Comparison of ENCODE assay signal across 8 cellular contexts in the genomic region with DNA sequence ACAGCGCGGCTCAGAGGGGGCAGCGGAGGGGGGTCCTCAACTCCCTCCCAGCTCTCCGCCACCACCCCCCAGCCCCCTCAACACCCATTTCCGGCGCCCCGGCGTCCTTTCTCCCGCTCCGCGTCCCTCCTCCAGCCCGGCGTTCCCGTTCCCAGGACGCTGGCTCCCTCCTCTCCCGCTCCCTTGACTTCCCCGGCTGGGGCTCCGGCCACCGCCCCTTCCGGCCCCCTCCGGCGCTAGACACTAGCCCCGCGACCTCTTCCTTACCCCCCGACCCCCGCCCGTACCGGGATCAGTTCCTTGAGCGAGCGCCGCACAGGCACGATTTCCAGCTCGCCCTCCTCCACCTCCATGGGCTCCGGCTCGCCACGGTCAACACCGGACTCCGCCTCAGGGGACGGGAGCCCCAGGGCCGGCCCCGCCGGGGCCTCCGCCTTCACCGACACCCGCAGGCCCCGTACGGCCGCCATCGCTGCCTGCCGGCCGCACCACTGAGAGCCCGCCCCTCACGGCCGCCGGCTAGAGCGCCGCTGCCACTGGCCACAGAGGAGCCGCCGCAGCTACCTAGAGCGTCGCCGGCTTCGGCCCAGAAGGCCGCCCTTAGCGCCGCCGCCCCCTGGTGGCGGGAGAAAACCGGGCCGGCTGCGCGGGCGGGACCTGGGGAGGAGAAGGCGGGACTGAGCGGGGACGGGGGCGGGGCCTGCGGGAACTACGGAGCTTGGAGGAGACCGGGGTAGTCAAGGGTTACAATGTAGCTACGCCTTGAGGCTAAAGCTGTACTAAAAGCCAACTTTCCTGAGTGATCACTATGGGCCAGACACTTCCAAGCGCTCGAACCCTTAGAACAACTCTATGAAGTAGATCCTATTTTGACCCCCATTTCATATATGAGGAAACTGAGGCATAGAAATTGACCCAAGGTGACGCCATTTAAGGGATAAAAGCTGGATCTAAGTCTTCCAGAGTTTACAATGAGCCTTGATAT. TPM values are rescaled to one million over a fixed set of nuclear protein-coding genes. Genes with fewer than 3 reads are reported as not detected.
DNase-seq lines count a peak whose midpoint lies in the region; ATAC-seq, FAIRE-seq and TF ChIP-seq lines count a peak whose summit lies in the region.

Gene NCBP3 (minus strand): TSS at position 493 of the 985 bp plus-strand sequence. CDS start 23 bp downstream, at position 470.

- peaks cover 10 to 35% (median 26%) of the 10 kb centered on the region in 4 donors for H3K4me1 Mint-ChIP-seq in CD4-positive, CD25-positive, alpha-beta regulatory T cell
- H3K4me1 Mint-ChIP-seq in dendritic cell treated with granulocyte-macrophage colony-stimulating factor and Interleukin-4, amounts not matched to agents 40 ng/mL and 50 ng/mL, for 4 days (ENCODE audit: low read depth) = peaks cover 35% of the 10 kb centered on the region

- peak; percentile 73 for TF ChIP-seq RAD21 in HepG2 (CRISPR knock-in tag; IDR thresholded peaks at IDR 0.05)

- no peak for FAIRE-seq in HepG2 (lab: Jason Lieb, UNC)

- 1% methylated on average over 50 of the region's 84 CpGs for WGBS in HepG2 (ENCODE audit: low lambda C conversion rate)

- peak; percentile 98 for ATAC-seq in CD4-positive, CD25-positive, alpha-beta regulatory T cell (ENCODE audit: low read depth in 2 of 2)
- ATAC-seq in GM19351 (IDR thresholded peaks at IDR 0.05; ENCODE audit: unreplicated experiment) (peak; percentile 90), HG03520 (IDR thresholded peaks at IDR 0.05; ENCODE audit: unreplicated experiment) (peak; percentile 94), HepG2 (peak; percentile 98)

- peaks cover 17% of the 10 kb centered on the region for H3K27me3 Mint-ChIP-seq in CD4-positive, CD25-positive, alpha-beta regulatory T cell
- peaks cover 5% of the 10 kb centered on the region for H3K27me3 Mint-ChIP-seq in dendritic cell treated with granulocyte-macrophage colony-stimulating factor and Interleukin-4, amounts not matched to agents 40 ng/mL and 50 ng/mL, for 4 days

- TF ChIP-seq POLR2A in HepG2 (IDR thresholded peaks at IDR 0.05; ENCODE audit: insufficient read depth in 1 of 2, low read depth in 2 of 2, low read length in 2 of 2) = peak; percentile 85 to 86

- peaks cover 8% of the 10 kb centered on the region for H3K36me3 Mint-ChIP-seq in CD4-positive, CD25-positive, alpha-beta regulatory T cell
- H3K36me3 Mint-ChIP-seq in dendritic cell treated with granulocyte-macrophage colony-stimulating factor and Interleukin-4, amounts not matched to agents 40 ng/mL and 50 ng/mL, for 4 days (ENCODE audit: low read depth) = peaks cover 43% of the 10 kb centered on the region

- POLR2A ChIA-PET in HepG2 (lab: Yijun Ruan, JAX) = interaction anchor here (0.6 to 2.3 kb wide), 17 partner anchors 11 to 298 kb away, joined by 3 to 12 read pairs (median 5); partner anchors contain the start of genes CAMKK1, EMC6, HASPIN and TAX1BP3

- BruUV-seq in HepG2 (replicated peaks; lab: Mats Ljungman, UMichigan) = no TSS peak

- peaks cover 3% of the 10 kb centered on the region; the same call in 1 of the 2 replicates for H4K20me1 ChIP-seq in HepG2 (ENCODE audit: insufficient read depth, low read length)

- H3K27ac Mint-ChIP-seq in CD4-positive, CD25-positive, alpha-beta regulatory T cell = peak within 1 kb of the TSS; percentile 82 to 92 (median 89)
- peak within 1 kb of the TSS; percentile 93 for H3K27ac Mint-ChIP-seq in dendritic cell treated with granulocyte-macrophage colony-stimulating factor and Interleukin-4, amounts not matched to agents 40 ng/mL and 50 ng/mL, for 4 days

- peak; percentile 96 for TF ChIP-seq CTCF in HepG2 (CRISPR knock-in tag; IDR thresholded peaks at IDR 0.05)

- H3K4me3 Mint-ChIP-seq in CD4-positive, CD25-positive, alpha-beta regulatory T cell = peak within 1 kb of the TSS; percentile 93 to 96 (median 94)
- peak within 1 kb of the TSS; percentile 91 for H3K4me3 Mint-ChIP-seq in dendritic cell treated with granulocyte-macrophage colony-stimulating factor and Interleukin-4, amounts not matched to agents 40 ng/mL and 50 ng/mL, for 4 days

- TF ChIP-seq EP300 in HepG2 (IDR thresholded peaks at IDR 0.05; ENCODE audit: low read depth in 2 of 2, low read length in 2 of 2) = peak in 1 of 2 experiments; percentile 26; a peak in 2 of 4 replicates
- peak; percentile 38; the same call in 1 of the 2 replicates for TF ChIP-seq EP300 in HepG2 (CRISPR knock-in tag; IDR thresholded peaks at IDR 0.05; ENCODE audit: borderline replicate concordance)

- no peaks in the 10 kb centered on the region for H3K9me3 Mint-ChIP-seq in CD4-positive, CD25-positive, alpha-beta regulatory T cell
- H3K9me3 Mint-ChIP-seq in dendritic cell treated with granulocyte-macrophage colony-stimulating factor and Interleukin-4, amounts not matched to agents 40 ng/mL and 50 ng/mL, for 4 days = no peaks in the 10 kb centered on the region

- peak within 1 kb of the TSS; percentile 87 for H2AFZ ChIP-seq in HepG2 (ENCODE audit: low read length)

- H3K4me3 ChIP-seq in CD4-positive, CD25-positive, alpha-beta regulatory T cell (ENCODE audit: low read depth, low read length) = peak within 1 kb of the TSS; percentile 82
- H3K4me3 ChIP-seq in HepG2 (replicated peaks in 1 of 3; ENCODE audit: insufficient read depth in 1 of 3, low read depth in 2 of 3, low read length in 3 of 3) = peak within 1 kb of the TSS; percentile 97 to 98 (median 98)

- CTCF ChIA-PET in HepG2 (lab: Yijun Ruan, JAX; ENCODE audit: low intra/inter-chr PET ratio, low total read pairs) = interaction anchor here (0.7 to 1.0 kb wide), 3 partner anchors 62 to 109 kb away, joined by 3 read pairs; no protein-coding TSS in a partner anchor

- no peaks in the 10 kb centered on the region for H3K9me3 ChIP-seq in CD4-positive, CD25-positive, alpha-beta regulatory T cell (ENCODE audit: control insufficient read depth in 2 of 2, low read length in 2 of 2)
- no peaks in the 10 kb centered on the region for H3K9me3 ChIP-seq in HepG2 (ENCODE audit: low read length)

- H3K79me2 ChIP-seq in HepG2 (ENCODE audit: insufficient read depth, low read length) = peaks cover 25% of the 10 kb centered on the region

- DNase-seq in CD4-positive, CD25-positive, alpha-beta regulatory T cell = peak; percentile 84 to 96 (median 89)
- peak; percentile 96 for DNase-seq in NCI-H748 (lab: John Stamatoyannopoulos, UW; ENCODE audit: unreplicated experiment)
- DNase-seq in activated CD4-positive, alpha-beta T cell treated with anti-CD3 and anti-CD28 coated beads, Interleukin-2, amount 50 U/mL, for 24 hours (ENCODE audit: low read depth in 1 of 2, low spot score in 1 of 2) = peak; percentile 83 to 85
- DNase-seq in HepG2 (ENCODE audit: low spot score) = peak; percentile 81
- peak; percentile 92 for DNase-seq in stimulated activated CD4-positive, alpha-beta T cell treated with anti-CD3 and anti-CD28 coated beads, Interleukin-4, amount 100 ng/mL, for 1 hour

- H3K4me1 ChIP-seq in CD4-positive, CD25-positive, alpha-beta regulatory T cell (ENCODE audit: control insufficient read depth, insufficient read depth, low read length, poor library complexity, severe bottlenecking) = peaks cover 18% of the 10 kb centered on the region
- peaks cover 49% of the 10 kb centered on the region for H3K4me1 ChIP-seq in HepG2 (ENCODE audit: insufficient read depth, low read length)

- in situ Hi-C loops in HepG2 (cut with HindIII; ENCODE audit: extremely low pct_ligation_motif_present, low pct_unique_long_range_greater_than_20kb) = no loop called here

- H3K36me3 ChIP-seq in CD4-positive, CD25-positive, alpha-beta regulatory T cell (ENCODE audit: control insufficient read depth, insufficient read depth, low read length) = peaks cover 12% of the 10 kb centered on the region
- H3K36me3 ChIP-seq in HepG2 (replicated peaks in 1 of 2; ENCODE audit: control insufficient read depth in 1 of 2, insufficient read depth in 2 of 2, low read length in 2 of 2) = peaks cover 0 to 22% of the 10 kb centered on the region in 2 experiments; a peak in 2 of 5 replicates

- H3K4me2 ChIP-seq in HepG2 (ENCODE audit: low read depth, low read length) = peak within 1 kb of the TSS; percentile 93

- H3K27me3 ChIP-seq in CD4-positive, CD25-positive, alpha-beta regulatory T cell (ENCODE audit: control insufficient read depth, insufficient read depth, low read length) = no peaks in the 10 kb centered on the region
- no peaks in the 10 kb centered on the region; a peak in 1 of 5 replicates for H3K27me3 ChIP-seq in HepG2 (ENCODE audit: control insufficient read depth in 1 of 2, insufficient read depth in 2 of 2, low read length in 2 of 2)

- intact Hi-C loops in dendritic cell treated with granulocyte-macrophage colony-stimulating factor and Interleukin-4, amounts not matched to agents 40 ng/mL and 50 ng/mL, for 4 days (cut with micrococcal nuclease) = loop anchor here (5.0 to 10.0 kb wide), 2 partner anchors 49 to 109 kb away; partner anchors contain the start of gene CAMKK1
- intact Hi-C loops in HepG2 (cut with micrococcal nuclease; ENCODE audit: unreplicated experiment) = loop anchor here (5.0 kb wide), 1 partner anchor 61 kb away; no protein-coding TSS in a partner anchor

- H3K9ac ChIP-seq in HepG2 (ENCODE audit: insufficient read depth, low read depth, low read length) = peak within 1 kb of the TSS; percentile 96

- H3K27ac ChIP-seq in CD4-positive, CD25-positive, alpha-beta regulatory T cell (ENCODE audit: insufficient read depth, low read length, poor library complexity, severe bottlenecking) = peak within 1 kb of the TSS; percentile 72
- peak within 1 kb of the TSS; percentile 80 for H3K27ac ChIP-seq in HepG2 (ENCODE audit: extremely low read length, insufficient read depth, low read length)

RNA-seq across cellular contexts. Expression of gene NCBP3, which starts in this region (rescaled TPM):
- 46.0 TPM for total RNA-seq in CD4-positive, CD25-positive, alpha-beta regulatory T cell
- polyA plus RNA-seq in CD4-positive, CD25-positive, alpha-beta regulatory T cell = 10 to 100 TPM; 10.5 to 15.7 (median 12.2) TPM
- 20.6 and 24.8 TPM in 2 replicates for total RNA-seq in HepG2 (2016; rRNA removed; fragmentation: Illumina TruSeq; extraction: Trizol)
- 3.9 and 4.8 TPM in 2 replicates for total RNA-seq in HepG2 (2016; cell fraction: cytosol; rRNA removed; fragmentation: Illumina TruSeq; extraction: Trizol; ENCODE audit: low read depth)
- total RNA-seq in HepG2 (2016; cell fraction: insoluble cytoplasmic fraction; rRNA removed; fragmentation: Illumina TruSeq; extraction: Trizol) = 21.8 and 23.5 TPM in 2 replicates
- total RNA-seq in HepG2 (2016; cell fraction: membrane; rRNA removed; fragmentation: Illumina TruSeq; extraction: Trizol) = 7.8 and 9.5 TPM in 2 replicates
- total RNA-seq in HepG2 (2016; cell fraction: nucleus; rRNA removed; fragmentation: Illumina TruSeq; extraction: Trizol) = 30.1 and 35.2 TPM in 2 replicates
- 16.6 and 19.5 TPM in 2 replicates for polyA plus RNA-seq in HepG2 (2011; rRNA removed)
- 4.6 and 5.5 TPM in 2 replicates for polyA plus RNA-seq in HepG2 (2011; cell fraction: cytosol; rRNA removed)
- 27.4 and 36.6 TPM in 2 replicates for polyA plus RNA-seq in HepG2 (2011; cell fraction: nucleus; rRNA removed)
- 22.5 and 26.0 TPM in 2 replicates for polyA plus RNA-seq in HepG2 (2012)
- 1.2 and 1.9 TPM in 2 replicates for polyA plus RNA-seq in HepG2 (2016; cell fraction: cytosol; fragmentation: Illumina TruSeq; extraction: Trizol; ENCODE audit: low read depth)
- 22.8 and 23.0 TPM in 2 replicates for polyA plus RNA-seq in HepG2 (2016; cell fraction: insoluble cytoplasmic fraction; fragmentation: Illumina TruSeq; extraction: Trizol; ENCODE audit: low read depth)
- 4.1 and 4.3 TPM in 2 replicates for polyA plus RNA-seq in HepG2 (2016; cell fraction: membrane; fragmentation: Illumina TruSeq; extraction: Trizol; ENCODE audit: low read depth)
- polyA plus RNA-seq in HepG2 (2016; cell fraction: nucleus; fragmentation: Illumina TruSeq; extraction: Trizol; ENCODE audit: insufficient read depth, low read depth) = 77.0 and 80.1 TPM in 2 replicates
- 8.7 and 10.7 TPM in 2 replicates for polyA minus RNA-seq in HepG2 (2011; rRNA and poly(A)+ RNA removed; ENCODE audit: low replicate concordance)
- polyA minus RNA-seq in HepG2 (2011; cell fraction: cytosol; rRNA and poly(A)+ RNA removed) = 3.4 and 5.1 TPM in 2 replicates
- 42.4 and 49.2 TPM in 2 replicates for polyA minus RNA-seq in HepG2 (2011; cell fraction: nucleus; rRNA and poly(A)+ RNA removed)

Comparison
In these comparisons a context has a peak if more than half of its experiments do, and no peak if none do; other contexts are left out.
1. Peak in every context shown above with its lines: DNase-seq, ATAC-seq, H3K4me3 ChIP-seq and H3K27ac ChIP-seq.